Comparison of ENCODE assay signal across 38 cellular contexts in the genomic region with DNA sequence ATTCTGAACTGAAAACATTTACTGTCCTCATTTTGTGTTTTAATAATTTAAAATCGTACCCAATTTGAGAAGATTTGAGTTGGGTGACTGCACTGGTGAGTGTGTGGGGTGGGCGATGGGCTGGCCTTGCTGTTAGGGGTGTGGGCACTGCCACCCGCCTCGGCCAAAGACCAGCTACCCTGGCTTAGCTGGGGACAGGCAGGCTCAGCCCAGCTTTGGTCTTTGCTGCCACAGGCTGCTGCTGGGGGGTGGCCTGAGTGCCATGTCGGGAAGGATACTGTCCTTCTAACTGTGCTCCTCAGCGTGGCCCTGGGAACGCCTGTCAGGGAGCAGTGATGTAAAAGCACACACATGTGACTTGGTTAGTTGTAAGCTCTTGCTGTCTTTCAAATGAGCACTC. TPM values are rescaled to one million over a fixed set of nuclear protein-coding genes. Genes with fewer than 3 reads are reported as not detected.
"Had no signal": no experiment of that assay in that cellular context is flagged by ENCODE, and none has a peak within 500 bp of the region (broad histone marks: within the 10 kb centered on the region; RNA-seq: fewer than 3 reads in every experiment).

No MANE protein-coding gene starts in this region.

- H3K27me3 Mint-ChIP-seq: activated CD4-positive, alpha-beta T cell treated with anti-CD3 and anti-CD28 coated beads for 36 hours; activated CD4-positive, alpha-beta T cell treated with anti-CD3 and anti-CD28 coated beads, Interleukin-2, amount 10 ng/mL, durations not matched to agents 7 days and 5 days; activated T-cell treated with anti-CD3 and anti-CD28 coated beads, Interleukin-2, amount 50 U/mL, for 24 hours; IgD-negative memory B cell; T-cell had no signal

- H3K9me3 ChIP-seq: adrenal gland, body of pancreas, breast epithelium, MG63, Peyer's patch had no signal

- H3K4me3 ChIP-seq: adrenal gland, body of pancreas, breast epithelium, MG63, Peyer's patch had no signal

- H3K36me3 ChIP-seq: breast epithelium had no signal

- ATAC-seq: activated CD4-positive, alpha-beta T cell treated with anti-CD3 and anti-CD28 coated beads for 36 hours; activated CD8-positive, alpha-beta T cell treated with anti-CD3 and anti-CD28 coated beads, Interleukin-2, amount 10 ng/mL, durations not matched to agents 7 days and 5 days; activated naive CD4-positive, alpha-beta T cell treated with anti-CD3 and anti-CD28 coated beads, Interleukin-2, amount 50 U/mL, for 72 hours; body of pancreas; PC-3; Right ventricle myocardium inferior; SK-N-SH treated with all-trans-retinoic acid at 6 μM for 48 hours; T-cell had no signal

- H3K27ac ChIP-seq: adrenal gland, body of pancreas, breast epithelium, Peyer's patch had no signal

- DNase-seq: activated CD4-positive, alpha-beta T cell treated with anti-CD3 and anti-CD28 coated beads for 36 hours; activated CD4-positive, alpha-beta T cell treated with anti-CD3 and anti-CD28 coated beads, Interleukin-2, amount 10 ng/mL, durations not matched to agents 7 days and 5 days; activated CD4-positive, alpha-beta T cell treated with anti-CD3 and anti-CD28 coated beads, Interleukin-2, amount 50 U/mL, for 48 hours; activated CD8-positive, alpha-beta T cell treated with anti-CD3 and anti-CD28 coated beads, Interleukin-2, amount 10 ng/mL, durations not matched to agents 7 days and 5 days; activated gamma-delta T cell; activated naive CD4-positive, alpha-beta T cell treated with anti-CD3 and anti-CD28 coated beads for 36 hours; activated T-cell treated with anti-CD3 and anti-CD28 coated beads, Interleukin-2, amount 50 U/mL, for 24 hours; adrenal gland; body of pancreas; caudate nucleus; Kasumi-1; KG1; MG63; NCI-H1048; NCI-H1436 treated with DMSO at 0.1 percent for 48 hours; NCI-H1694 treated with DMSO at 0.1 percent for 48 hours; NCI-H2029; NCI-H2107; NCI-H2171; NCI-H510A; NCI-H526; NCI-H748 treated with DMSO at 0.1 percent for 48 hours; NK-92 treated with Interleukin-12 subunit alpha and Interleukin-12 subunit beta, amount 100 ng/mL, for 24 hours; PC-3; Peyer's patch; RPMI8226; SIG-M5; T-cell; T-helper 2 cell; T1000 had no signal

- H3K27me3 ChIP-seq: adrenal gland, body of pancreas, breast epithelium, MG63, Peyer's patch had no signal

- H3K4me1 Mint-ChIP-seq: IgD-negative memory B cell had no signal

- H3K4me1 ChIP-seq: body of pancreas, Peyer's patch had no signal

- H3K4me3 Mint-ChIP-seq: activated CD4-positive, alpha-beta T cell treated with anti-CD3 and anti-CD28 coated beads for 36 hours; activated CD4-positive, alpha-beta T cell treated with anti-CD3 and anti-CD28 coated beads, Interleukin-2, amount 10 ng/mL, durations not matched to agents 7 days and 5 days; activated CD8-positive, alpha-beta T cell treated with anti-CD3 and anti-CD28 coated beads, Interleukin-2, amount 10 ng/mL, durations not matched to agents 7 days and 5 days; activated naive CD4-positive, alpha-beta T cell treated with anti-CD3 and anti-CD28 coated beads for 36 hours; activated T-cell treated with anti-CD3 and anti-CD28 coated beads, Interleukin-2, amount 50 U/mL, for 24 hours; IgD-negative memory B cell; T-cell had no signal

- H3K27ac Mint-ChIP-seq: activated CD4-positive, alpha-beta T cell treated with anti-CD3 and anti-CD28 coated beads for 36 hours; activated CD4-positive, alpha-beta T cell treated with anti-CD3 and anti-CD28 coated beads, Interleukin-2, amount 10 ng/mL, durations not matched to agents 7 days and 5 days; activated CD8-positive, alpha-beta T cell treated with anti-CD3 and anti-CD28 coated beads, Interleukin-2, amount 10 ng/mL, durations not matched to agents 7 days and 5 days; activated naive CD4-positive, alpha-beta T cell treated with anti-CD3 and anti-CD28 coated beads for 36 hours; activated T-helper 2 cell treated with anti-CD3 and anti-CD28 coated beads, Interferon-gamma antibody, Interleukin-2, Interleukin-4, amounts not matched to agents 10 μg/mL and 5 μg/mL and 100 μg/mL, durations not matched to agents 14 hours and 24 hours and 36 hours; IgD-negative memory B cell; T-cell had no signal

- H3K9me3 Mint-ChIP-seq: activated CD4-positive, alpha-beta T cell treated with anti-CD3 and anti-CD28 coated beads, Interleukin-2, amount 10 ng/mL, durations not matched to agents 7 days and 5 days; activated naive CD4-positive, alpha-beta T cell treated with anti-CD3 and anti-CD28 coated beads for 36 hours; activated naive CD4-positive, alpha-beta T cell treated with anti-CD3 and anti-CD28 coated beads, Interleukin-2, amount 50 U/mL, for 72 hours; activated T-cell treated with anti-CD3 and anti-CD28 coated beads, Interleukin-2, amount 50 U/mL, for 24 hours; activated T-helper 2 cell treated with anti-CD3 and anti-CD28 coated beads, Interferon-gamma antibody, Interleukin-2, Interleukin-4, amounts not matched to agents 10 μg/mL and 5 μg/mL and 100 μg/mL, durations not matched to agents 14 hours and 24 hours and 36 hours; IgD-negative memory B cell; T-cell had no signal

RNA-seq across cellular contexts. Expression of gene UPK3A, which starts 47.3 kb away (rescaled TPM):
- total RNA-seq: activated CD4-positive, alpha-beta T cell treated with anti-CD3 and anti-CD28 coated beads for 36 hours; activated CD4-positive, alpha-beta T cell treated with anti-CD3 and anti-CD28 coated beads, Interleukin-2, amount 10 ng/mL, durations not matched to agents 7 days and 5 days; activated CD8-positive, alpha-beta T cell treated with anti-CD3 and anti-CD28 coated beads, Interleukin-2, amount 10 ng/mL, durations not matched to agents 7 days and 5 days; activated naive CD4-positive, alpha-beta T cell treated with anti-CD3 and anti-CD28 coated beads for 36 hours; activated naive CD4-positive, alpha-beta T cell treated with anti-CD3 and anti-CD28 coated beads, Interleukin-2, amount 50 U/mL, for 72 hours; activated T-helper 2 cell treated with anti-CD3 and anti-CD28 coated beads, Interferon-gamma antibody, Interleukin-2, Interleukin-4, amounts not matched to agents 10 μg/mL and 5 μg/mL and 100 μg/mL, durations not matched to agents 14 hours and 24 hours and 36 hours; adrenal gland; astrocyte; body of pancreas; breast epithelium; SK-MEL-5; T-cell had no signal
